ENCODE assay signal across 12 cellular contexts in genomic region chr22:25388415-25388814, GRCh38.
"Had no signal": no experiment of that assay in that cellular context is flagged by ENCODE, and none has a peak within 500 bp of the region (broad histone marks: within the 10 kb centered on the region; RNA-seq: fewer than 3 reads in every experiment).

No MANE protein-coding gene starts in this region.

- H3K9me3 ChIP-seq: SK-N-SH, thyroid gland had no signal

- H3K27me3 ChIP-seq: thyroid gland had no signal

- DNase-seq: activated B cell treated with CpG ODN at 0.5 μM for 24 hours; activated CD4-positive, alpha-beta T cell treated with anti-CD3 and anti-CD28 coated beads, Interleukin-2, amount 50 U/mL, for 1 hour; activated effector memory CD4-positive, alpha-beta T cell treated with anti-CD3 and anti-CD28 coated beads, Interleukin-2, amount 50 U/mL, for 16 hours; activated T-cell treated with anti-CD3 and anti-CD28 coated beads, Interleukin-2, amount 50 U/mL, for 1 hour; SK-N-SH; stimulated activated CD4-positive, alpha-beta T cell treated with anti-CD3 and anti-CD28 coated beads, Interleukin-4, amount 100 ng/mL, for 4 hours; thyroid gland had no signal

- H3K4me2 ChIP-seq: SK-N-SH had no signal

- H2AFZ ChIP-seq: parathyroid adenoma had no signal

- H3K27ac ChIP-seq: parathyroid adenoma, thyroid gland had no signal

- H3K9ac ChIP-seq: parathyroid adenoma, SK-N-SH had no signal

- FAIRE-seq: endometrium, TTC549 had no signal

- ATAC-seq: activated naive CD4-positive, alpha-beta T cell treated with anti-CD3 and anti-CD28 coated beads, Interleukin-2, amount 50 U/mL, for 72 hours; esophagus mucosa had no signal

- H3K4me1 ChIP-seq: parathyroid adenoma had no signal

- H3K36me3 ChIP-seq: thyroid gland had no signal

- H3K4me3 ChIP-seq: thyroid gland had no signal
